In genomic region chr4:168549145-168549544, GRCh38 we compare ENCODE assay signal across 19 cellular contexts.
"Had no signal": no experiment of that assay in that cellular context is flagged by ENCODE, and none has a peak within 500 bp of the region (broad histone marks: within the 10 kb centered on the region; RNA-seq: fewer than 3 reads in every experiment).

No MANE protein-coding gene starts in this region.

- H3K36me3 ChIP-seq: heart left ventricle, uterus had no signal

- H3K79me2 ChIP-seq: parathyroid adenoma had no signal

- H3K4me3 ChIP-seq: heart left ventricle, skin epidermis, uterus had no signal

- H3K9me3 Mint-ChIP-seq: activated B cell treated with CpG ODN at 0.5 μM for 24 hours; activated CD4-positive, alpha-beta T cell treated with anti-CD3 and anti-CD28 coated beads, Interleukin-2, amount 10 ng/mL, durations not matched to agents 24 days and 14 days; activated naive CD4-positive, alpha-beta T cell treated with anti-CD3 and anti-CD28 coated beads, Interleukin-2, amount 50 U/mL, for 24 hours; activated T-helper 2 cell treated with anti-CD3 and anti-CD28 coated beads, Interferon-gamma antibody, Interleukin-2, Interleukin-4, amounts not matched to agents 10 μg/mL and 5 μg/mL and 100 μg/mL, durations not matched to agents 14 hours and 24 hours and 36 hours; dendritic cell treated with granulocyte-macrophage colony-stimulating factor and Interleukin-4, amounts not matched to agents 40 ng/mL and 50 ng/mL, for 4 days; effector memory CD8-positive, alpha-beta T cell; neural crest cell had no signal

- DNase-seq: activated B cell treated with CpG ODN at 0.5 μM for 24 hours; activated CD4-positive, alpha-beta T cell treated with anti-CD3 and anti-CD28 coated beads, Interleukin-2, amount 10 ng/mL, durations not matched to agents 24 days and 14 days; amniotic stem cell; effector memory CD8-positive, alpha-beta T cell; foreskin keratinocyte; heart left ventricle; mammary epithelial cell; retina; T-helper 2 cell; uterus had no signal

- H2AFZ ChIP-seq: parathyroid adenoma had no signal

- H3K27ac Mint-ChIP-seq: activated B cell treated with CpG ODN at 0.5 μM for 24 hours; activated CD4-positive, alpha-beta T cell treated with anti-CD3 and anti-CD28 coated beads, Interleukin-2, amount 10 ng/mL, durations not matched to agents 24 days and 14 days; activated naive CD4-positive, alpha-beta T cell treated with anti-CD3 and anti-CD28 coated beads, Interleukin-2, amount 50 U/mL, for 24 hours; activated T-helper 2 cell treated with anti-CD3 and anti-CD28 coated beads, Interferon-gamma antibody, Interleukin-2, Interleukin-4, amounts not matched to agents 10 μg/mL and 5 μg/mL and 100 μg/mL, durations not matched to agents 14 hours and 24 hours and 36 hours; dendritic cell treated with granulocyte-macrophage colony-stimulating factor and Interleukin-4, amounts not matched to agents 40 ng/mL and 50 ng/mL, for 4 days; effector memory CD8-positive, alpha-beta T cell had no signal

- H3K4me3 Mint-ChIP-seq: activated B cell treated with CpG ODN at 0.5 μM for 24 hours; activated CD4-positive, alpha-beta T cell treated with anti-CD3 and anti-CD28 coated beads, Interleukin-2, amount 10 ng/mL, durations not matched to agents 24 days and 14 days; activated naive CD4-positive, alpha-beta T cell treated with anti-CD3 and anti-CD28 coated beads, Interleukin-2, amount 50 U/mL, for 24 hours; dendritic cell treated with granulocyte-macrophage colony-stimulating factor and Interleukin-4, amounts not matched to agents 40 ng/mL and 50 ng/mL, for 4 days; effector memory CD8-positive, alpha-beta T cell; neural crest cell had no signal

- H3K4me1 Mint-ChIP-seq: activated B cell treated with CpG ODN at 0.5 μM for 24 hours; activated CD4-positive, alpha-beta T cell treated with anti-CD3 and anti-CD28 coated beads, Interleukin-2, amount 10 ng/mL, durations not matched to agents 24 days and 14 days; activated naive CD4-positive, alpha-beta T cell treated with anti-CD3 and anti-CD28 coated beads, Interleukin-2, amount 50 U/mL, for 24 hours had no signal

- H3K9ac ChIP-seq: parathyroid adenoma had no signal

- H3K4me1 ChIP-seq: parathyroid adenoma, uterus had no signal

- H3K27me3 Mint-ChIP-seq: brain; dendritic cell treated with granulocyte-macrophage colony-stimulating factor and Interleukin-4, amounts not matched to agents 40 ng/mL and 50 ng/mL, for 4 days had no signal

- H3K36me3 Mint-ChIP-seq: activated naive CD4-positive, alpha-beta T cell treated with anti-CD3 and anti-CD28 coated beads, Interleukin-2, amount 50 U/mL, for 24 hours; brain had no signal

- ATAC-seq: effector memory CD8-positive, alpha-beta T cell; foreskin keratinocyte; left lobe of liver had no signal

- H3K27ac ChIP-seq: epithelial cell of prostate, parathyroid adenoma had no signal

- H3K27me3 ChIP-seq: foreskin keratinocyte, heart left ventricle, uterus had no signal

- H3K9me3 ChIP-seq: heart left ventricle, uterus had no signal
